In the genomic region with DNA sequence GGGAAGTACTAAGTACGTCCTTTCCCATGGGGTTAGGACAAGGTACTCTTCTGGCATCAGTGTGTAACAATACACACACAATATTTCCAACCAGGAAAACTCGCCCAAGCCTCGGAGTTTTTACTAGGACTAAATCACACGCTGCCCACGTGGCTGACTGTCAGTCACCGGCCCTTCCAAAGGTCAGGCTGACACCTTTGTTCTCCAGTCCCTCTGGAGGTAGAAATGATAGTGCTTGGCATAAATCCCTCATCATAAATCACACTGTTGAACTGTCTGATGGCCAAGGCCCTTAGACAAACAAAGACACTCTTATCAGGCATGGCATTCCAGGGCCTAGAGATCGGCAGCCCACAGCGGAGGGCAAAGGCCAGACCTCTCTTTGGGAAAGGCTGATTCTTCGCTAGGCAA, we compare ENCODE assay signal across 2 cellular contexts.
A peak's percentile ranks its signal among the peaks of the same experiment; 100 is the strongest.
TF ChIP-seq lines count a peak whose summit lies in the region.

No MANE protein-coding gene starts in this region.

TF ChIP-seq in A549, 52 proteins besides CTCF, POLR2A, EP300 and RAD21 (continued from another document):
- TF ChIP-seq HEYL (CRISPR knock-in tag; IDR thresholded peaks at IDR 0.05) (no peak), MAX (IDR thresholded peaks at IDR 0.05) (peak; percentile 66), ZNF302 (CRISPR knock-in tag; IDR thresholded peaks at IDR 0.05) (no peak), GATA3 (IDR thresholded peaks at IDR 0.05; ENCODE audit: borderline replicate concordance) (peak; percentile 64)

TF ChIP-seq in HCT116, 20 proteins besides CTCF, POLR2A, EP300 and RAD21 (continued from another document):
- TF ChIP-seq MAX (IDR thresholded peaks at IDR 0.05), result 0 out of 2 replicates have a peak, but pooled peaks have one; percentile 30
